In the genomic region with DNA sequence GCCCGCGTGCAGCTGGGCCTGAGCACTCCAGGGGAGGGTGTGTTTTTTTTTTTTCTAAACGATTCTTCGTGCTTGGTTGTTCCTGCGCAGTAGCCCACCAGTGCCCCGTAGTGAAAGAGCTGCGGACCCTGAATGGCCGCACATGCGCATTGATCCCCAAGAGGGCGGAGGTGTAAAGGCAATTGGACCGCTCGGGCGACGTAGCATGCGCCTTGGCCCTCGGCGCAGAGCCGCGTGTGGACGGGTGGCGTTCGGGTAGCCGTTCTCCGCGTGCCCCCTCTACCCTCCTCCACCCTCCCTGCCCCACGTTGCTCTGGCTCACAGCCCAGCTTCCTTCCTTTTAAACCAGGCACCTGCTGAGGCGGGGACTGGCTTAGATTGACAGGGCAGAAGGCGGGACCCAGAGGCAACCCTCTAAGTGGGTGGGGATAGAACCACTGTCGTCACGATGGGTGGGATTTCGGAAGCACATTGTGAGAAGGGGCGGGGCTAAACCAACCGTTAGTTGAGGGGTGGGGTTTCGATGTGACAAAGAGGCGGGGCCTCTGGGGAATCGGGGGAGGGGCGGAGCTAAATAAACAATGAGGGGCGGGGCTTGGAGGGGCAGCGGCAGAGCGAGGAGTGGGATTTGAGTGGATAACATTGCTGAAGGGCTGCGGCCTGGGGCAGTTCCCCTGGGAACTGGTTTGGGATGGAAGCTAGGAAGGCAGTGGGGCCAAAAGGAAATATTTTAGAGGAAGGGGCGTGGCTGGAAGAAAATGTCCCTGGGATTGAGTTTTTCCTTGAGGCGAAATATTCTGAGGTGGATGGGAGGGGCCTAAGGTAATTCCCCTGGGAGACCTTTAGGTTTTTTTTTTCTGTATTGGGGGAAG, we compare ENCODE assay signal across 8 cellular contexts. TPM values are rescaled to one million over a fixed set of nuclear protein-coding genes. Genes with fewer than 3 reads are reported as not detected.
DNase-seq lines count a peak whose midpoint lies in the region; ATAC-seq lines count a peak whose summit lies in the region.

No MANE protein-coding gene starts in this region.

- peak overlapping the region; percentile 96 for H3K4me3 Mint-ChIP-seq in activated CD4-positive, alpha-beta T cell treated with anti-CD3 and anti-CD28 coated beads for 36 hours

- POLR2A ChIA-PET in activated CD4-positive, alpha-beta T cell treated with anti-CD3 and anti-CD28 coated beads for 36 hours (lab: Charles Lee) = interaction anchor here (0.6 to 3.5 kb wide), 13 partner anchors 18 to 227 kb away, joined by 3 to 17 read pairs (median 5); partner anchors contain the start of genes AKT1S1, IL4I1, PNKP and PTOV1

- H3K9me3 Mint-ChIP-seq in activated CD4-positive, alpha-beta T cell treated with anti-CD3 and anti-CD28 coated beads for 36 hours (ENCODE audit: low read depth) = peaks cover 6% of the 10 kb centered on the region

- peak overlapping the region; percentile 95 for H3K27ac ChIP-seq in cingulate gyrus (ENCODE audit: low read depth, low read length)

- peaks cover 55% of the 10 kb centered on the region for H3K36me3 Mint-ChIP-seq in activated CD4-positive, alpha-beta T cell treated with anti-CD3 and anti-CD28 coated beads for 36 hours (ENCODE audit: low read depth)

- peaks cover 59% of the 10 kb centered on the region for H3K4me1 Mint-ChIP-seq in activated CD4-positive, alpha-beta T cell treated with anti-CD3 and anti-CD28 coated beads for 36 hours

- CTCF ChIA-PET in activated CD4-positive, alpha-beta T cell treated with anti-CD3 and anti-CD28 coated beads for 36 hours (lab: Charles Lee) = interaction anchor here (0.7 to 1.8 kb wide), 6 partner anchors 25 to 111 kb away, joined by 3 to 4 read pairs (median 3); partner anchors contain the start of gene MED25

- ATAC-seq in HG03439 (IDR thresholded peaks at IDR 0.05; ENCODE audit: unreplicated experiment) = peak; percentile 63
- ATAC-seq in activated CD4-positive, alpha-beta T cell treated with anti-CD3 and anti-CD28 coated beads for 36 hours = peak; percentile 91
- ATAC-seq in left colon = peak; percentile 84

- peak overlapping the region; percentile 98 for H3K27ac Mint-ChIP-seq in activated CD4-positive, alpha-beta T cell treated with anti-CD3 and anti-CD28 coated beads for 36 hours

- intact Hi-C loops in activated CD4-positive, alpha-beta T cell treated with anti-CD3 and anti-CD28 coated beads for 36 hours (cut with DNase I, micrococcal nuclease) = loop anchor here (1.0 to 5.0 kb wide), 17 partner anchors 33 to 845 kb away; partner anchors contain the start of genes AKT1S1 (in 2 of the 2), TBC1D17 (in 2 of the 2), VRK3 (in 2 of the 2) and NR1H2 (in 1 of the 2)
- intact Hi-C loops in left colon (cut with DNase I, micrococcal nuclease) = no loop called here

- DNase-seq in Ammon's horn (ENCODE audit: low spot score) = peak; percentile 98
- peak; percentile 87 for DNase-seq in GM19238 (ENCODE audit: insufficient read length, low spot score)
- peak; percentile 84 for DNase-seq in NCI-H510A treated with DMSO at 0.1 percent for 48 hours (lab: John Stamatoyannopoulos, UW)
- peak; percentile 97 for DNase-seq in activated CD4-positive, alpha-beta T cell treated with anti-CD3 and anti-CD28 coated beads for 36 hours
- DNase-seq in left colon = peak; percentile 93 to 96
- peak; percentile 79 to 90 for DNase-seq in stimulated activated CD4-positive, alpha-beta T cell treated with anti-CD3 and anti-CD28 coated beads, Interleukin-1b, Interleukin-23, amount 100 ng/mL, for 4 hours (ENCODE audit: low read depth in 2 of 2)

- H3K27me3 Mint-ChIP-seq in activated CD4-positive, alpha-beta T cell treated with anti-CD3 and anti-CD28 coated beads for 36 hours = no peaks in the 10 kb centered on the region

RNA-seq across cellular contexts. Expression of gene NUP62, which starts 0.5 kb away (rescaled TPM):
- 100 to 1,000 TPM; 127 to 188 TPM for total RNA-seq in activated CD4-positive, alpha-beta T cell treated with anti-CD3 and anti-CD28 coated beads for 36 hours
- 10 to 100 TPM; 31.5 to 37.1 TPM for total RNA-seq in left colon

RNA-seq across cellular contexts. Expression of gene ATF5, which starts 0.8 kb away (rescaled TPM):
- 10 to 100 TPM; 12.5 to 14.1 TPM for total RNA-seq in activated CD4-positive, alpha-beta T cell treated with anti-CD3 and anti-CD28 coated beads for 36 hours
- 10 to 100 TPM; 13.2 to 16.7 TPM for total RNA-seq in left colon

RNA-seq across cellular contexts. Expression of gene SIGLEC11, which starts 31.1 kb away (rescaled TPM):
- total RNA-seq in activated CD4-positive, alpha-beta T cell treated with anti-CD3 and anti-CD28 coated beads for 36 hours = not detected
- under 1 TPM; 0.40 to 0.75 TPM for total RNA-seq in left colon

RNA-seq across cellular contexts. Expression of gene IL4I1, which starts 33.2 kb away (rescaled TPM):
- 10 to 100 TPM; 21.2 to 22.2 TPM for total RNA-seq in activated CD4-positive, alpha-beta T cell treated with anti-CD3 and anti-CD28 coated beads for 36 hours
- total RNA-seq in left colon = 1 to 10 TPM in 1 of 2 donors, under 1 TPM in 1; 0.67 to 1.3 TPM

RNA-seq across cellular contexts. Expression of gene TBC1D17, which starts 52.3 kb away (rescaled TPM):
- 10 to 100 TPM; 29.1 to 29.6 TPM for total RNA-seq in activated CD4-positive, alpha-beta T cell treated with anti-CD3 and anti-CD28 coated beads for 36 hours
- total RNA-seq in left colon = 10 to 100 TPM; 32.8 to 36.4 TPM

Comparison
In these comparisons a context has a peak if more than half of its experiments do, and no peak if none do; other contexts are left out.
1. Peak in every context shown above with its lines: DNase-seq, ATAC-seq and H3K27ac ChIP-seq.
2. intact Hi-C loops: an anchor here in activated CD4-positive, alpha-beta T cell treated with anti-CD3 and anti-CD28 coated beads for 36 hours (1.0 to 5.0 kb wide); none called in left colon.